In the genomic region with DNA sequence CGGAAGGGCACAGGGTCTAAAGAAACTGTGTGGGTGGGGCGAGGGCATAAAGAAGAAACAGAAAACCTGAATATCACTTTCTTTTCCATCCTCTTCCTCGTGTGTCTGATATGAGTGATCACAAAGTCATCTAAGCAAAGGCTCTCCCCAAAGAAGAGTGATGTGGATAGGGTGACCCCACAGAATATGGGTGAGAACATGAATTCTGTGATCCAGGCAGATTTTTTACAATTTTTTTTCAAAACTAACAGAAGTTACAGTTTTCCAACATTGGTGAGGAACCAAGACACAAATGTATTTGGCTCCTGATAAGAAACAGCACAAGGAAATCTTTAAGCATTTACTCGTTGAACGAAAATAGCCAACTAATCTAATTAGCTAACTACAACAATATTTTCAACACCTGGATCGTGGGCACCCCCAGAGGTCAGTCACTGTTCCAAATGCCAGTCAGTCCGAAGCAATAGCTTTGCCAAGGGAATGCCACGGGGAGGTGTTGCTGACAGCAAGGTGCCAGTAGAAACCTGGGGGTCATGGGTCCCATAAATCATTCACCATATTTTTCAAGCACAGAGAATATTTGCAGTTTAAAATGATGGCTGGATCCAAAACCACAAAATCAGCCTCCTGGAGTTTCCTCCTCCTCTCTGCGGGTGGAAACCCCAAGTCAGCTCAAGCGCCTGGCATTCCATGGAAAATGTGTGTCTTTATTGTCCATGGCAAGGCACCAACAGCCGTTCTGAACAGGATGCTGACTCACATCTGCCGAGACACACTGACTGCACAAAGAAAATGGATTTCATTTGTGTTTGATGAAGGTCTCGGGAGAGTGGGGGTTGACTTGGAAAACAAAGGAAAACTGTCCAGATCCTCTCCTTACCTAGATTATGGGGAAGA, we compare ENCODE assay signal across 9 cellular contexts. TPM values are rescaled to one million over a fixed set of nuclear protein-coding genes. Genes with fewer than 3 reads are reported as not detected.
A peak's percentile ranks its signal among the peaks of the same experiment; 100 is the strongest.
DNase-seq lines count a peak whose midpoint lies in the region; ATAC-seq and TF ChIP-seq lines count a peak whose summit lies in the region.
"Had no signal": no experiment of that assay in that cellular context is flagged by ENCODE, and none has a peak within 500 bp of the region (broad histone marks: within the 10 kb centered on the region; RNA-seq: fewer than 3 reads in every experiment).

No MANE protein-coding gene starts in this region.

- peak overlapping the region; percentile 10 for H2BK120ac ChIP-seq in trophoblast cell (ENCODE audit: insufficient read depth, low read length, poor library complexity)

- H4K12ac ChIP-seq in trophoblast cell (ENCODE audit: low read depth, low read length): peak overlapping the region; percentile 54

- H3K4me2 ChIP-seq in fibroblast of lung (ENCODE audit: extremely low read depth, insufficient read depth, low read length): peak overlapping the region; percentile 64
- H3K4me2 ChIP-seq in trophoblast cell (ENCODE audit: low read length): peak overlapping the region; percentile 14

- H3K9ac ChIP-seq in SK-N-MC (ENCODE audit: insufficient read length) (peak overlapping the region; percentile 64), fibroblast of lung (ENCODE audit: insufficient read depth, low read length) (no peak overlapping the region), trophoblast cell (ENCODE audit: low read length) (no peak overlapping the region)

- H3K27me3 ChIP-seq in fibroblast of lung (ENCODE audit: control insufficient read depth, insufficient read depth, low read length) (no peaks in the 10 kb centered on the region), trophoblast cell (ENCODE audit: insufficient read depth, low read length) (no peaks in the 10 kb centered on the region)

- no peak overlapping the region for H3K23ac ChIP-seq in trophoblast cell (ENCODE audit: low read length)

- peaks cover 22% of the 10 kb centered on the region for H3K79me1 ChIP-seq in trophoblast cell (ENCODE audit: low read length)

- H3K36me3 ChIP-seq in SK-N-MC (ENCODE audit: insufficient read depth, low read length) (peaks cover 69% of the 10 kb centered on the region), fibroblast of lung (ENCODE audit: control insufficient read depth, insufficient read depth, low read length) (peaks cover 21% of the 10 kb centered on the region), trophoblast cell (ENCODE audit: control insufficient read depth in 1 of 2, insufficient read depth in 2 of 2, low read length in 2 of 2) (peaks cover 28 to 51% of the 10 kb centered on the region in 2 experiments)

- no peak overlapping the region for H2AFZ ChIP-seq in fibroblast of lung (ENCODE audit: low read length)
- H2AFZ ChIP-seq in trophoblast cell (ENCODE audit: insufficient read depth, low read length, poor library complexity): no peak overlapping the region

- H4K91ac ChIP-seq in trophoblast cell (ENCODE audit: low read depth, low read length): peak overlapping the region; percentile 36

- H3K4me1 ChIP-seq in fibroblast of lung (ENCODE audit: control insufficient read depth, extremely low read depth, insufficient read depth, low read length) (peaks cover 47% of the 10 kb centered on the region), trophoblast cell (ENCODE audit: control insufficient read depth in 1 of 2, insufficient read depth in 2 of 2, low read length in 2 of 2) (peaks cover 15 to 24% of the 10 kb centered on the region in 2 experiments)

- H3K9me3 ChIP-seq in SK-N-MC (ENCODE audit: low read depth, low read length) (no peaks in the 10 kb centered on the region), fibroblast of lung (ENCODE audit: control insufficient read depth, insufficient read depth, low read depth, low read length) (no peaks in the 10 kb centered on the region), trophoblast cell (ENCODE audit: insufficient read depth, low read depth, low read length) (no peaks in the 10 kb centered on the region)

- H3K4me3 ChIP-seq in SK-N-MC (peak overlapping the region; percentile 72), fibroblast of lung (replicated peaks in 1 of 4; ENCODE audit: control extremely low read depth in 1 of 4, insufficient read depth in 1 of 4, low read depth in 3 of 4, low read length in 4 of 4) (peak overlapping the region in 1 of 4 experiments; percentile 13), trophoblast cell (ENCODE audit: low read depth, low read length) (no peak overlapping the region)

- H3K79me2 ChIP-seq in fibroblast of lung (ENCODE audit: control insufficient read depth, insufficient read depth, low read length) (peaks cover 68% of the 10 kb centered on the region), trophoblast cell (ENCODE audit: control insufficient read depth, insufficient read depth, low read length, poor library complexity) (peaks cover 9% of the 10 kb centered on the region)

- peak overlapping the region; percentile 54 for H2BK12ac ChIP-seq in trophoblast cell (ENCODE audit: low read length)

- H2BK5ac ChIP-seq in trophoblast cell (ENCODE audit: low read depth, low read length, poor library complexity): peak overlapping the region; percentile 31

- H4K8ac ChIP-seq in trophoblast cell (ENCODE audit: low read depth, low read length): peak overlapping the region; percentile 71

- no CpG with 5 or more reads among the region's 13 CpGs for WGBS in trophoblast cell (ENCODE audit: extremely low coverage, insufficient coverage, insufficient read length)

- no peak for TF ChIP-seq CTCF in fibroblast of lung (conservative IDR thresholded peaks at IDR 0.05 in 1 of 2, IDR thresholded peaks at IDR 0.05 in 1 of 2; ENCODE audit: low read depth in 1 of 2, low read length in 2 of 2)

- peak overlapping the region; percentile 98 for H3K27ac ChIP-seq in SK-N-MC
- peak overlapping the region; percentile 93 for H3K27ac ChIP-seq in fibroblast of lung (ENCODE audit: insufficient read depth, low read length)
- H3K27ac ChIP-seq in trophoblast cell (ENCODE audit: low read depth, low read length): peak overlapping the region; percentile 91

- ATAC-seq in GM18498 (IDR thresholded peaks at IDR 0.05; ENCODE audit: unreplicated experiment) (no peak), GM21576 (IDR thresholded peaks at IDR 0.05; ENCODE audit: unreplicated experiment) (no peak), HG02588 (IDR thresholded peaks at IDR 0.05; ENCODE audit: unreplicated experiment) (no peak)

- peak overlapping the region; percentile 33 for H3K18ac ChIP-seq in trophoblast cell (ENCODE audit: low read length)

- H3K4ac ChIP-seq in trophoblast cell (ENCODE audit: low read depth, low read length): peak overlapping the region; percentile 60

- no peak overlapping the region for H2AK5ac ChIP-seq in trophoblast cell (ENCODE audit: low read length)

- peak overlapping the region; percentile 8 for H3K14ac ChIP-seq in trophoblast cell (ENCODE audit: low read length)

- DNase-seq in activated CD4-positive, alpha-beta T cell treated with anti-CD3 and anti-CD28 coated beads for 4 hours: peak; percentile 30 to 34
- DNase-seq in activated CD4-positive, alpha-beta T cell treated with anti-CD3 and anti-CD28 coated beads for 1 hour: no peak
- DNase-seq in SK-N-MC (ENCODE audit: low read depth, low spot score) (peak; percentile 79), fibroblast of lung (ENCODE audit: low read depth in 2 of 2) (peak; percentile 97 to 100), trophoblast cell (no peak)
- DNase-seq: activated B cell treated with CpG ODN at 0.5 μM for 24 hours had no signal

- H4K20me1 ChIP-seq in fibroblast of lung (ENCODE audit: control insufficient read depth, extremely low read depth, insufficient read depth, low read length): peaks cover 9% of the 10 kb centered on the region

RNA-seq across cellular contexts. Expression of a gene that starts 26.7 kb away (rescaled TPM):
- total RNA-seq in fibroblast of lung: 1,250 and 2,754 TPM in 2 replicates
- 4,872 and 6,648 TPM in 2 replicates for polyA plus RNA-seq in fibroblast of lung
- 3,157 and 3,880 TPM in 2 replicates for polyA plus RNA-seq in fibroblast of lung (2012)
- 1,485 and 1,743 TPM in 2 replicates for polyA minus RNA-seq in fibroblast of lung (ENCODE audit: low replicate concordance)
- polyA plus RNA-seq in trophoblast cell (2013): 2,156 and 2,172 TPM in 2 replicates

Comparison
In these comparisons a context has a peak if more than half of its experiments do, and no peak if none do; other contexts are left out.
1. DNase-seq: peak in activated CD4-positive, alpha-beta T cell treated with anti-CD3 and anti-CD28 coated beads for 4 hours (2 of 2), SK-N-MC (single experiment) and fibroblast of lung (2 of 2); none in activated CD4-positive, alpha-beta T cell treated with anti-CD3 and anti-CD28 coated beads for 1 hour (single experiment) and trophoblast cell (0 of 2).
2. Peak in every context shown above with its lines, with median percentiles within 50 percentile points of each other: H3K27ac ChIP-seq.